In the genomic region with DNA sequence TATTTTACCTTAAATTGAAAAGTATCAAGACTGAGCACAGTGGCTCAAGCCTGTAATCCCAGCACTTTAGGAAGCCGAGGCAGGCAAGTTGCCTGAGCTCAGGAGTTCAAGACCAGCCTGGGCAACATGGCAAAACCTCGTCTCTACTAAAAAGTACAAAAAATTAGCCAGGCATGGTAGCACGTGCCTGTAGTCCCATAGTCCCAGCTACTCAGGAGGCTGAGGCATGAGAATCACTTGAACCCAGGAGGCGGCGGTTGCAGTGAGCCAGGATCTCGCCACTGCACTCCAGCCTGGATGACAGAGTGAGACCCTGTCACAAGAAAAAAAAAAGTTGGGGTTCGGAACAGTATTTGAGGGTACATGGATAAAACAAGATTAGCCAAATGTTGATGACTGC, we compare ENCODE assay signal across 2 cellular contexts. TPM values are rescaled to one million over a fixed set of nuclear protein-coding genes. Genes with fewer than 3 reads are reported as not detected.
"Had no signal": no experiment of that assay in that cellular context is flagged by ENCODE, and none has a peak within 500 bp of the region (broad histone marks: within the 10 kb centered on the region; RNA-seq: fewer than 3 reads in every experiment).

No MANE protein-coding gene starts in this region.

RNA-seq across cellular contexts. Expression of a gene that starts 24.8 kb away (rescaled TPM):
- total RNA-seq: transverse colon, vagina had no signal
